ENCODE assay signal across 28 cellular contexts in genomic region chr14:99125616-99126431, GRCh38.
DNase-seq lines count a peak whose midpoint lies in the region; ATAC-seq, FAIRE-seq and TF ChIP-seq lines count a peak whose summit lies in the region.
"Had no signal": no experiment of that assay in that cellular context is flagged by ENCODE, and none has a peak within 500 bp of the region (broad histone marks: within the 10 kb centered on the region; RNA-seq: fewer than 3 reads in every experiment).

No MANE protein-coding gene starts in this region.

- in situ Hi-C loops in HepG2 (cut with HindIII; ENCODE audit: extremely low pct_ligation_motif_present, low pct_unique_long_range_greater_than_20kb) = loop anchor here (10.0 kb wide), 1 partner anchor 139 kb away; no protein-coding TSS in a partner anchor

- no peaks in the 10 kb centered on the region for H3K27me3 Mint-ChIP-seq in activated T-cell treated with anti-CD3 and anti-CD28 coated beads, Interleukin-2, amount 50 U/mL, for 24 hours
- H3K27me3 Mint-ChIP-seq in activated T-cell treated with anti-CD3 and anti-CD28 coated beads, Interleukin-2, amount 50 U/mL, for 72 hours (ENCODE audit: low read depth) = no peaks in the 10 kb centered on the region

- H2AFZ ChIP-seq in HepG2 (ENCODE audit: low read length) = no peak overlapping the region

- no peak overlapping the region for H3K9ac ChIP-seq in HepG2 (ENCODE audit: insufficient read depth, low read depth, low read length)

- H4K20me1 ChIP-seq in HepG2 (ENCODE audit: insufficient read depth, low read length) = no peaks in the 10 kb centered on the region

- no peak for ATAC-seq in activated T-cell treated with anti-CD3 and anti-CD28 coated beads, Interleukin-2, amount 50 U/mL, for 72 hours (replicated peaks in 1 of 2)
- peak; percentile 69 for ATAC-seq in HepG2
- no peak for ATAC-seq in GM18861 (IDR thresholded peaks at IDR 0.05; ENCODE audit: unreplicated experiment)
- ATAC-seq in gastroesophageal sphincter = no peak
- ATAC-seq: activated T-cell treated with anti-CD3 and anti-CD28 coated beads, Interleukin-2, amount 50 U/mL, for 4 hours; lower lobe of right lung; PC-3; sciatic nerve had no signal

- H3K9me3 ChIP-seq in HepG2 (ENCODE audit: low read length) (no peaks in the 10 kb centered on the region), gastroesophageal sphincter (no peaks in the 10 kb centered on the region)
- H3K9me3 ChIP-seq: BE2C, breast epithelium, lower lobe of right lung had no signal

- H3K79me2 ChIP-seq in HepG2 (ENCODE audit: insufficient read depth, low read length) = no peaks in the 10 kb centered on the region

- 0% methylated on average over 2 of the region's 4 CpGs for WGBS in HepG2 (ENCODE audit: low lambda C conversion rate)
- WGBS in gastroesophageal sphincter (ENCODE audit: low coverage in 1 of 2), 2 donors = 77 to 94% methylated on average over 2 to 3 of the region's 4 CpGs

- no peaks in the 10 kb centered on the region for H3K9me3 Mint-ChIP-seq in activated T-cell treated with anti-CD3 and anti-CD28 coated beads, Interleukin-2, amount 50 U/mL, for 24 hours
- H3K9me3 Mint-ChIP-seq in activated T-cell treated with anti-CD3 and anti-CD28 coated beads, Interleukin-2, amount 50 U/mL, for 72 hours = no peaks in the 10 kb centered on the region
- H3K9me3 Mint-ChIP-seq: activated T-cell treated with anti-CD3 and anti-CD28 coated beads, Interleukin-2, amount 50 U/mL, for 4 hours; neural crest cell had no signal

- peak; percentile 19 for DNase-seq in activated T-cell treated with anti-CD3 and anti-CD28 coated beads, Interleukin-2, amount 50 U/mL, for 24 hours
- no peak for DNase-seq in activated T-cell treated with anti-CD3 and anti-CD28 coated beads, Interleukin-2, amount 50 U/mL, for 72 hours
- DNase-seq in bronchial epithelial cell (ENCODE audit: low read depth) = peak; percentile 75
- DNase-seq in HepG2 (ENCODE audit: low spot score) = peak; percentile 6
- no peak for DNase-seq in KG1 (lab: John Stamatoyannopoulos, UW)
- DNase-seq in NCI-H2107 (lab: John Stamatoyannopoulos, UW) = no peak
- DNase-seq: activated CD4-positive, alpha-beta T cell treated with anti-CD3 and anti-CD28 coated beads, Interleukin-2, amount 50 U/mL, for 48 hours; activated CD4-positive, CD25-positive, alpha-beta regulatory T cell; activated naive CD4-positive, alpha-beta T cell treated with anti-CD3 and anti-CD28 coated beads, Interleukin-2, amount 50 U/mL, for 16 hours; activated T-cell treated with anti-CD3 and anti-CD28 coated beads, Interleukin-2, amount 50 U/mL, for 4 hours; amygdala; BE2C; cortex of kidney; Kasumi-1; kidney; lower lobe of right lung; NCI-H187; NCI-H446; PC-3; SHP77; stimulated activated CD8-positive, alpha-beta memory T cell treated with anti-CD3 and anti-CD28 coated beads, Interleukin-4, amount 100 ng/mL, for 48 hours; SW 1271; trophoblast cell had no signal

- H3K36me3 ChIP-seq in bronchial epithelial cell (ENCODE audit: control insufficient read depth, insufficient read depth, low read length) = no peaks in the 10 kb centered on the region
- H3K36me3 ChIP-seq in HepG2 (replicated peaks in 1 of 2; ENCODE audit: control insufficient read depth in 1 of 2, insufficient read depth in 2 of 2, low read length in 2 of 2) = no peaks in the 10 kb centered on the region
- H3K36me3 ChIP-seq in gastroesophageal sphincter = no peaks in the 10 kb centered on the region
- H3K36me3 ChIP-seq: BE2C, breast epithelium, lower lobe of right lung had no signal

- H3K27ac ChIP-seq in HepG2 (ENCODE audit: extremely low read length, insufficient read depth, low read length) (no peak overlapping the region), gastroesophageal sphincter (no peak overlapping the region)
- H3K27ac ChIP-seq: breast epithelium, lower lobe of right lung had no signal

- no peak for TF ChIP-seq RAD21 in HepG2 (CRISPR knock-in tag; IDR thresholded peaks at IDR 0.05)

- H3K27ac Mint-ChIP-seq in activated T-cell treated with anti-CD3 and anti-CD28 coated beads, Interleukin-2, amount 50 U/mL, for 24 hours = no peak overlapping the region
- no peak overlapping the region for H3K27ac Mint-ChIP-seq in activated T-cell treated with anti-CD3 and anti-CD28 coated beads, Interleukin-2, amount 50 U/mL, for 72 hours

- CTCF ChIA-PET in HepG2 (lab: Yijun Ruan, JAX; ENCODE audit: low intra/inter-chr PET ratio, low total read pairs) = no interaction called here

- TF ChIP-seq CTCF in bronchial epithelial cell (IDR thresholded peaks at IDR 0.05; ENCODE audit: insufficient read depth, low read length, severe bottlenecking) = no peak
- no peak for TF ChIP-seq CTCF in HepG2 (CRISPR knock-in tag; IDR thresholded peaks at IDR 0.05)
- TF ChIP-seq CTCF in gastroesophageal sphincter (IDR thresholded peaks at IDR 0.05) = no peak

- H3K4me2 ChIP-seq in HepG2 (ENCODE audit: low read depth, low read length) = no peak overlapping the region

- H3K4me1 ChIP-seq in HepG2 (ENCODE audit: insufficient read depth, low read length) (0 out of 2 replicates have a peak, but pooled peaks cover 8% of the 10 kb centered on the region), gastroesophageal sphincter (no peaks in the 10 kb centered on the region)
- H3K4me1 ChIP-seq: BE2C, breast epithelium, lower lobe of right lung had no signal

- peaks cover 7% of the 10 kb centered on the region for H3K27me3 ChIP-seq in bronchial epithelial cell (ENCODE audit: control insufficient read depth, insufficient read depth, low read length)
- peaks cover 0 to 5% of the 10 kb centered on the region in 2 experiments; a peak in 1 of 5 replicates for H3K27me3 ChIP-seq in HepG2 (ENCODE audit: control insufficient read depth in 1 of 2, insufficient read depth in 2 of 2, low read length in 2 of 2)
- H3K27me3 ChIP-seq in gastroesophageal sphincter = peaks cover 17% of the 10 kb centered on the region
- H3K27me3 ChIP-seq: BE2C had no signal

- H3K4me3 ChIP-seq in bronchial epithelial cell (ENCODE audit: low read depth, low read length) = no peak overlapping the region
- H3K4me3 ChIP-seq in HepG2 (replicated peaks in 1 of 3; ENCODE audit: insufficient read depth in 1 of 3, low read depth in 2 of 3, low read length in 3 of 3) = no peak overlapping the region
- H3K4me3 ChIP-seq in gastroesophageal sphincter = no peak overlapping the region
- H3K4me3 ChIP-seq: breast epithelium, lower lobe of right lung had no signal

- no peak for TF ChIP-seq POLR2A in HepG2 (IDR thresholded peaks at IDR 0.05; ENCODE audit: insufficient read depth in 1 of 2, low read depth in 2 of 2, low read length in 2 of 2)
- no peak for TF ChIP-seq POLR2A in gastroesophageal sphincter (IDR thresholded peaks at IDR 0.05)

- intact Hi-C loops in HepG2 (cut with micrococcal nuclease; ENCODE audit: unreplicated experiment) = no loop called here

- no peak overlapping the region for H3K4me3 Mint-ChIP-seq in activated T-cell treated with anti-CD3 and anti-CD28 coated beads, Interleukin-2, amount 50 U/mL, for 24 hours
- H3K4me3 Mint-ChIP-seq in activated T-cell treated with anti-CD3 and anti-CD28 coated beads, Interleukin-2, amount 50 U/mL, for 72 hours = no peak overlapping the region
- H3K4me3 Mint-ChIP-seq: activated T-cell treated with anti-CD3 and anti-CD28 coated beads, Interleukin-2, amount 50 U/mL, for 4 hours; neural crest cell had no signal

- FAIRE-seq in bronchial epithelial cell (lab: Jason Lieb, UNC) = peak; percentile 23
- no peak for FAIRE-seq in HepG2 (lab: Jason Lieb, UNC)
- FAIRE-seq: kidney had no signal

- BruUV-seq in HepG2 (replicated peaks; lab: Mats Ljungman, UMichigan) = no TSS peak

- H3K36me3 Mint-ChIP-seq in activated T-cell treated with anti-CD3 and anti-CD28 coated beads, Interleukin-2, amount 50 U/mL, for 24 hours (ENCODE audit: low read depth) = no peaks in the 10 kb centered on the region
- H3K36me3 Mint-ChIP-seq in activated T-cell treated with anti-CD3 and anti-CD28 coated beads, Interleukin-2, amount 50 U/mL, for 72 hours (ENCODE audit: insufficient read depth in 2 of 2) = no peaks in the 10 kb centered on the region

- POLR2A ChIA-PET in HepG2 (lab: Yijun Ruan, JAX) = no interaction called here

- TF ChIP-seq EP300 in HepG2 (IDR thresholded peaks at IDR 0.05; ENCODE audit: low read depth in 2 of 2, low read length in 2 of 2) = no peak
- TF ChIP-seq EP300 in HepG2 (CRISPR knock-in tag; IDR thresholded peaks at IDR 0.05; ENCODE audit: borderline replicate concordance) = no peak
- no peak for TF ChIP-seq EP300 in gastroesophageal sphincter (IDR thresholded peaks at IDR 0.05)

- H3K4me1 Mint-ChIP-seq in activated T-cell treated with anti-CD3 and anti-CD28 coated beads, Interleukin-2, amount 50 U/mL, for 24 hours (ENCODE audit: low read depth) = peaks cover 14% of the 10 kb centered on the region
- H3K4me1 Mint-ChIP-seq in activated T-cell treated with anti-CD3 and anti-CD28 coated beads, Interleukin-2, amount 50 U/mL, for 72 hours (ENCODE audit: low read depth) = peaks cover 18% of the 10 kb centered on the region

TF ChIP-seq in HepG2, 621 proteins besides CTCF, POLR2A, EP300 and RAD21:
- TF ChIP-seq MXI1 (IDR thresholded peaks at IDR 0.05; ENCODE audit: borderline replicate concordance, low read depth, low read length) (no peak), FOSL2 (CRISPR knock-in tag; IDR thresholded peaks at IDR 0.05) (peak; percentile 37; the same call in 1 of the 2 replicates)
TF ChIP-seq in HepG2: peak in this region for 1.

Comparison
In these comparisons a context has a peak if more than half of its experiments do, and no peak if none do; other contexts are left out.
1. DNase-seq: peak in activated T-cell treated with anti-CD3 and anti-CD28 coated beads, Interleukin-2, amount 50 U/mL, for 24 hours (single experiment), bronchial epithelial cell (single experiment) and HepG2 (single experiment); none in activated T-cell treated with anti-CD3 and anti-CD28 coated beads, Interleukin-2, amount 50 U/mL, for 72 hours (0 of 2), KG1 (single experiment) and NCI-H2107 (single experiment).